In genomic region chr19:2675892-2676291, GRCh38 we compare ENCODE assay signal across 21 cellular contexts. TPM values are rescaled to one million over a fixed set of nuclear protein-coding genes. Genes with fewer than 3 reads are reported as not detected.
DNase-seq lines count a peak whose midpoint lies in the region; ATAC-seq, FAIRE-seq and TF ChIP-seq lines count a peak whose summit lies in the region.
"Had no signal": no experiment of that assay in that cellular context is flagged by ENCODE, and none has a peak within 500 bp of the region (broad histone marks: within the 10 kb centered on the region; RNA-seq: fewer than 3 reads in every experiment).

No MANE protein-coding gene starts in this region.

- H3K4me3 ChIP-seq in HepG2 (replicated peaks in 1 of 3; ENCODE audit: insufficient read depth in 1 of 3, low read depth in 2 of 3, low read length in 3 of 3) (no peak overlapping the region), right lobe of liver (no peak overlapping the region), heart right ventricle (peak overlapping the region in 4 of 10 donors; percentile 21 to 43 (median 29)), osteoblast (ENCODE audit: insufficient read depth, low read length) (no peak overlapping the region), upper lobe of right lung (no peak overlapping the region)

- DNase-seq in HepG2 (ENCODE audit: low spot score) (no peak), right lobe of liver (no peak), heart right ventricle (no peak), osteoblast (ENCODE audit: insufficient read length, low spot score, missing footprints) (peak; percentile 32), NCI-H2029 (lab: John Stamatoyannopoulos, UW) (no peak), upper lobe of right lung (no peak), medulla oblongata (ENCODE audit: extremely low spot score) (no peak)
- DNase-seq in activated CD4-positive, alpha-beta T cell treated with anti-CD3 and anti-CD28 coated beads for 48 hours, result no peak
- DNase-seq: DMS 273 treated with DMSO at 0.1 percent for 48 hours, GF-D8, GOT3, KBM-7, NCI-H1417 treated with DMSO at 0.1 percent for 48 hours, NCI-H2029 treated with DMSO at 0.1 percent for 48 hours, NCI-H2171 treated with DMSO at 0.1 percent for 48 hours, NCI-H446 treated with DMSO at 0.1 percent for 48 hours, OCI-M1, RPMI8226 had no signal

- FAIRE-seq in HepG2 (lab: Jason Lieb, UNC), result no peak
- FAIRE-seq: A204.1, GM12891, GM18507 had no signal

- CTCF ChIA-PET in HepG2 (lab: Yijun Ruan, JAX; ENCODE audit: low intra/inter-chr PET ratio, low total read pairs), result no interaction called here

- H3K79me2 ChIP-seq in HepG2 (ENCODE audit: insufficient read depth, low read length) (no peaks in the 10 kb centered on the region), osteoblast (ENCODE audit: insufficient read depth, low read length) (no peaks in the 10 kb centered on the region)

- H3K36me3 ChIP-seq in HepG2 (replicated peaks in 1 of 2; ENCODE audit: control insufficient read depth in 1 of 2, insufficient read depth in 2 of 2, low read length in 2 of 2) (no peaks in the 10 kb centered on the region), right lobe of liver (no peaks in the 10 kb centered on the region), heart right ventricle (no peaks in the 10 kb centered on the region), osteoblast (ENCODE audit: insufficient read depth, low read length) (no peaks in the 10 kb centered on the region), upper lobe of right lung (no peaks in the 10 kb centered on the region)

- TF ChIP-seq POLR2A in HepG2 (IDR thresholded peaks at IDR 0.05; ENCODE audit: insufficient read depth in 1 of 2, low read depth in 2 of 2, low read length in 2 of 2) (no peak), right lobe of liver (IDR thresholded peaks at IDR 0.05) (no peak)

- 84% methylated on average over 8 of the region's 11 CpGs for WGBS in HepG2 (ENCODE audit: low lambda C conversion rate)
- 46% methylated on average over 4 of the region's 11 CpGs for WGBS in right lobe of liver (ENCODE audit: insufficient coverage, low coverage, low lambda C conversion rate, missing lambda C conversion rate)
- WGBS in heart right ventricle, 2 donors, result 23 to 29% methylated on average over 11 of the region's 11 CpGs

- TF ChIP-seq CTCF in HepG2 (CRISPR knock-in tag; IDR thresholded peaks at IDR 0.05) (no peak), right lobe of liver (IDR thresholded peaks at IDR 0.05) (no peak), heart right ventricle (IDR thresholded peaks at IDR 0.05) (no peak), osteoblast (IDR thresholded peaks at IDR 0.05; ENCODE audit: extremely low read depth, low read depth, low read length) (no peak), upper lobe of right lung (IDR thresholded peaks at IDR 0.05) (no peak)

- H3K4me2 ChIP-seq in HepG2 (ENCODE audit: low read depth, low read length) (peak overlapping the region; percentile 85; the same call in 1 of the 2 replicates), osteoblast (ENCODE audit: insufficient read depth, low read length) (no peak overlapping the region)

- H3K27ac ChIP-seq in HepG2 (ENCODE audit: extremely low read length, insufficient read depth, low read length) (no peak overlapping the region), right lobe of liver (no peak overlapping the region), heart right ventricle (peak overlapping the region in 8 of 10 donors; percentile 71 to 88 (median 78)), osteoblast (ENCODE audit: low read depth, low read length) (no peak overlapping the region), upper lobe of right lung (no peak overlapping the region)

- H3K27me3 ChIP-seq in HepG2 (ENCODE audit: control insufficient read depth in 1 of 2, insufficient read depth in 2 of 2, low read length in 2 of 2), result no peaks in the 10 kb centered on the region
- no peaks in the 10 kb centered on the region for H3K27me3 ChIP-seq in right lobe of liver
- H3K27me3 ChIP-seq in heart right ventricle, result no peaks in the 10 kb centered on the region
- peaks cover 16% of the 10 kb centered on the region for H3K27me3 ChIP-seq in osteoblast (ENCODE audit: insufficient read depth, low read length)
- no peaks in the 10 kb centered on the region for H3K27me3 ChIP-seq in upper lobe of right lung

- H3K9me3 ChIP-seq in HepG2 (ENCODE audit: low read length) (no peaks in the 10 kb centered on the region), right lobe of liver (no peaks in the 10 kb centered on the region), heart right ventricle (no peaks in the 10 kb centered on the region), osteoblast (ENCODE audit: low read depth, low read length) (no peaks in the 10 kb centered on the region), upper lobe of right lung (no peaks in the 10 kb centered on the region)

- ATAC-seq in HepG2 (no peak), right lobe of liver (no peak), heart right ventricle (peak in 7 of 8 donors; percentile 28 to 48 (median 41)), upper lobe of right lung (no peak)

- no peak for TF ChIP-seq RAD21 in HepG2 (CRISPR knock-in tag; IDR thresholded peaks at IDR 0.05)

- in situ Hi-C loops in HepG2 (cut with HindIII; ENCODE audit: extremely low pct_ligation_motif_present, low pct_unique_long_range_greater_than_20kb), result no loop called here

- H4K20me1 ChIP-seq in HepG2 (ENCODE audit: insufficient read depth, low read length), result no peaks in the 10 kb centered on the region
- no peaks in the 10 kb centered on the region for H4K20me1 ChIP-seq in osteoblast (ENCODE audit: insufficient read depth, low read length)

- POLR2A ChIA-PET in HepG2 (lab: Yijun Ruan, JAX), result interaction anchor here (4.0 kb wide), 1 partner anchor 10 kb away, joined by 14 read pairs; no protein-coding TSS in a partner anchor

- no TSS peak for BruUV-seq in HepG2 (replicated peaks; lab: Mats Ljungman, UMichigan)

- H2AFZ ChIP-seq in HepG2 (ENCODE audit: low read length) (no peak overlapping the region), osteoblast (ENCODE audit: low read length) (no peak overlapping the region)

- TF ChIP-seq EP300 in HepG2 (IDR thresholded peaks at IDR 0.05; ENCODE audit: low read depth in 2 of 2, low read length in 2 of 2) (no peak), HepG2 (CRISPR knock-in tag; IDR thresholded peaks at IDR 0.05; ENCODE audit: borderline replicate concordance) (no peak)

- intact Hi-C loops in HepG2 (cut with micrococcal nuclease; ENCODE audit: unreplicated experiment) (no loop called here), right lobe of liver (cut with DNase I) (no loop called here), heart right ventricle (cut with DNase I) (no loop called here), upper lobe of right lung (cut with DNase I) (no loop called here)

- H3K9ac ChIP-seq in HepG2 (ENCODE audit: insufficient read depth, low read depth, low read length), result no peak overlapping the region

- peaks cover 43% of the 10 kb centered on the region for H3K4me1 ChIP-seq in HepG2 (ENCODE audit: insufficient read depth, low read length)
- H3K4me1 ChIP-seq in right lobe of liver, result no peaks in the 10 kb centered on the region
- H3K4me1 ChIP-seq in heart right ventricle, result peaks cover 0 to 32% (median 10%) of the 10 kb centered on the region in 9 donors
- H3K4me1 ChIP-seq in osteoblast (ENCODE audit: insufficient read depth, low read length), result no peaks in the 10 kb centered on the region
- H3K4me1 ChIP-seq in upper lobe of right lung, result no peaks in the 10 kb centered on the region

RNA-seq across cellular contexts. Expression of gene GNG7, which starts 26.6 kb away (rescaled TPM):
- total RNA-seq in HepG2 (2016; rRNA removed; fragmentation: Illumina TruSeq; extraction: Trizol) (1.4 and 1.7 TPM in 2 replicates), right lobe of liver (1 to 10 TPM; 1.3 to 3.7 (median 2.3) TPM), heart right ventricle (10 to 100 TPM; 27.9 to 56.9 (median 39.7) TPM), osteoblast (0.29 and 0.72 TPM in 2 replicates), upper lobe of right lung (5.5 TPM)
- 1.3 and 2.3 TPM in 2 replicates for total RNA-seq in HepG2 (2016; cell fraction: cytosol; rRNA removed; fragmentation: Illumina TruSeq; extraction: Trizol; ENCODE audit: low read depth)
- 1.3 and 1.7 TPM in 2 replicates for total RNA-seq in HepG2 (2016; cell fraction: insoluble cytoplasmic fraction; rRNA removed; fragmentation: Illumina TruSeq; extraction: Trizol)
- total RNA-seq in HepG2 (2016; cell fraction: membrane; rRNA removed; fragmentation: Illumina TruSeq; extraction: Trizol), result 2.6 and 3.1 TPM in 2 replicates
- total RNA-seq in HepG2 (2016; cell fraction: nucleus; rRNA removed; fragmentation: Illumina TruSeq; extraction: Trizol), result 1.5 TPM in 2 replicates
- polyA plus RNA-seq in HepG2 (2011; rRNA removed) (3.3 and 3.9 TPM in 2 replicates), heart right ventricle (10 to 100 TPM in 1 of 2 donors, 1 to 10 TPM in 1; 8.4 to 14.9 TPM)
- polyA plus RNA-seq in HepG2 (2011; cell fraction: cytosol; rRNA removed), result 3.1 and 3.7 TPM in 2 replicates
- 6.7 and 7.8 TPM in 2 replicates for polyA plus RNA-seq in HepG2 (2011; cell fraction: nucleus; rRNA removed)
- polyA plus RNA-seq in HepG2 (2012), result 2.6 and 4.5 TPM in 2 replicates
- 7.6 and 10.4 TPM in 2 replicates for polyA plus RNA-seq in HepG2 (2016; cell fraction: cytosol; fragmentation: Illumina TruSeq; extraction: Trizol; ENCODE audit: low read depth)
- polyA plus RNA-seq in HepG2 (2016; cell fraction: insoluble cytoplasmic fraction; fragmentation: Illumina TruSeq; extraction: Trizol; ENCODE audit: low read depth), result 3.9 and 5.5 TPM in 2 replicates
- 6.5 and 9.8 TPM in 2 replicates for polyA plus RNA-seq in HepG2 (2016; cell fraction: membrane; fragmentation: Illumina TruSeq; extraction: Trizol; ENCODE audit: low read depth)
- 7.6 and 8.6 TPM in 2 replicates for polyA plus RNA-seq in HepG2 (2016; cell fraction: nucleus; fragmentation: Illumina TruSeq; extraction: Trizol; ENCODE audit: insufficient read depth, low read depth)
- polyA minus RNA-seq in HepG2 (2011; rRNA and poly(A)+ RNA removed; ENCODE audit: low replicate concordance), result 1.2 TPM in 1 of 2 replicates, not detected in the other
- polyA minus RNA-seq in HepG2 (2011; cell fraction: cytosol; rRNA and poly(A)+ RNA removed), result 1.2 and 1.7 TPM in 2 replicates
- polyA minus RNA-seq in HepG2 (2011; cell fraction: nucleus; rRNA and poly(A)+ RNA removed), result 1.1 and 1.2 TPM in 2 replicates

RNA-seq across cellular contexts. Expression of gene DIRAS1, which starts 45.3 kb away (rescaled TPM):
- total RNA-seq in HepG2 (2016; rRNA removed; fragmentation: Illumina TruSeq; extraction: Trizol), result 0.97 and 1.2 TPM in 2 replicates
- 0.61 and 0.62 TPM in 2 replicates for total RNA-seq in HepG2 (2016; cell fraction: cytosol; rRNA removed; fragmentation: Illumina TruSeq; extraction: Trizol; ENCODE audit: low read depth)
- total RNA-seq in HepG2 (2016; cell fraction: insoluble cytoplasmic fraction; rRNA removed; fragmentation: Illumina TruSeq; extraction: Trizol), result 1.0 and 1.1 TPM in 2 replicates
- 1.3 and 1.6 TPM in 2 replicates for total RNA-seq in HepG2 (2016; cell fraction: membrane; rRNA removed; fragmentation: Illumina TruSeq; extraction: Trizol)
- total RNA-seq in HepG2 (2016; cell fraction: nucleus; rRNA removed; fragmentation: Illumina TruSeq; extraction: Trizol), result 0.56 and 0.94 TPM in 2 replicates
- 1.8 and 2.9 TPM in 2 replicates for polyA plus RNA-seq in HepG2 (2011; rRNA removed)
- polyA plus RNA-seq in HepG2 (2011; cell fraction: cytosol; rRNA removed), result 1.7 and 2.2 TPM in 2 replicates
- polyA plus RNA-seq in HepG2 (2011; cell fraction: nucleus; rRNA removed), result 2.6 and 3.2 TPM in 2 replicates
- 1.3 and 1.7 TPM in 2 replicates for polyA plus RNA-seq in HepG2 (2012)
- 0.97 and 1.5 TPM in 2 replicates for polyA plus RNA-seq in HepG2 (2016; cell fraction: cytosol; fragmentation: Illumina TruSeq; extraction: Trizol; ENCODE audit: low read depth)
- 1.7 and 2.5 TPM in 2 replicates for polyA plus RNA-seq in HepG2 (2016; cell fraction: insoluble cytoplasmic fraction; fragmentation: Illumina TruSeq; extraction: Trizol; ENCODE audit: low read depth)
- 1.8 and 1.9 TPM in 2 replicates for polyA plus RNA-seq in HepG2 (2016; cell fraction: membrane; fragmentation: Illumina TruSeq; extraction: Trizol; ENCODE audit: low read depth)
- polyA plus RNA-seq in HepG2 (2016; cell fraction: nucleus; fragmentation: Illumina TruSeq; extraction: Trizol; ENCODE audit: insufficient read depth, low read depth), result 1.9 and 2.0 TPM in 2 replicates
- polyA minus RNA-seq in HepG2 (2011; rRNA and poly(A)+ RNA removed; ENCODE audit: low replicate concordance), result 0.35 and 2.3 TPM in 2 replicates
- polyA minus RNA-seq in HepG2 (2011; cell fraction: cytosol; rRNA and poly(A)+ RNA removed), result 1.7 and 1.8 TPM in 2 replicates
- 0.64 and 0.75 TPM in 2 replicates for polyA minus RNA-seq in HepG2 (2011; cell fraction: nucleus; rRNA and poly(A)+ RNA removed)
- 1 to 10 TPM in 1 of 6 experiments, under 1 TPM in 1, not detected in 4; 0.19 to 1.6 TPM for total RNA-seq in right lobe of liver
- 100 to 1,000 TPM; 104 to 381 (median 184) TPM for total RNA-seq in heart right ventricle
- polyA plus RNA-seq in heart right ventricle, result 100 to 1,000 TPM in 1 of 2 donors, 10 to 100 TPM in 1; 63.7 to 107 TPM
- 12.4 and 14.8 TPM in 2 replicates for total RNA-seq in osteoblast
- 1.8 TPM for total RNA-seq in upper lobe of right lung

Comparison
In these comparisons a context has a peak if more than half of its experiments do, and no peak if none do; other contexts are left out.
1. ATAC-seq: peak in heart right ventricle (7 of 8); none in HepG2 (single experiment), right lobe of liver (0 of 4) and upper lobe of right lung (single experiment).
2. H3K27ac ChIP-seq: peak in heart right ventricle (8 of 10); none in HepG2 (single experiment), right lobe of liver (0 of 3), osteoblast (single experiment) and upper lobe of right lung (single experiment).